Comparison of ENCODE assay signal across 26 cellular contexts in genomic region chr7:108316708-108317107, GRCh38.
"Had no signal": no experiment of that assay in that cellular context is flagged by ENCODE, and none has a peak within 500 bp of the region (broad histone marks: within the 10 kb centered on the region; RNA-seq: fewer than 3 reads in every experiment).

No MANE protein-coding gene starts in this region.

- H3K27me3 ChIP-seq: dorsolateral prefrontal cortex, esophagus squamous epithelium, gastrocnemius medialis, heart right ventricle, left lung had no signal

- ATAC-seq: effector memory CD8-positive, alpha-beta T cell; gastrocnemius medialis; heart right ventricle; left cardiac atrium; left lung; left ventricle myocardium superior; lower lobe of right lung; naive thymus-derived CD4-positive, alpha-beta T cell had no signal

- H3K27ac Mint-ChIP-seq: effector memory CD8-positive, alpha-beta T cell; endodermal cell; immature natural killer cell; memory B cell; naive thymus-derived CD4-positive, alpha-beta T cell had no signal

- H3K27me3 Mint-ChIP-seq: effector memory CD8-positive, alpha-beta T cell; memory B cell had no signal

- H3K4me1 Mint-ChIP-seq: immature natural killer cell; memory B cell; naive thymus-derived CD4-positive, alpha-beta T cell had no signal

- H3K4me1 ChIP-seq: gastrocnemius medialis, left lung, lower lobe of right lung had no signal

- DNase-seq: dermis blood vessel endothelial cell; dorsolateral prefrontal cortex; effector CD8-positive, alpha-beta T cell; effector memory CD8-positive, alpha-beta T cell; endodermal cell; esophagus squamous epithelium; foreskin fibroblast; foreskin melanocyte; gastrocnemius medialis; glutamatergic neuron; head of caudate nucleus; heart right ventricle; hippocampal formation; immature natural killer cell; islet precursor cell; kidney; kidney glomerular epithelial cell; left cardiac atrium; left lung; left ventricle myocardium superior; lower lobe of right lung; mesendoderm; midbrain; naive thymus-derived CD4-positive, alpha-beta T cell had no signal

- H3K4me3 Mint-ChIP-seq: effector memory CD8-positive, alpha-beta T cell; endodermal cell; immature natural killer cell; memory B cell; naive thymus-derived CD4-positive, alpha-beta T cell had no signal

- H3K36me3 ChIP-seq: esophagus squamous epithelium, gastrocnemius medialis, heart right ventricle, left lung, lower lobe of right lung had no signal

- H3K4me3 ChIP-seq: coronary artery, dorsolateral prefrontal cortex, esophagus squamous epithelium, gastrocnemius medialis, heart right ventricle, left lung, lower lobe of right lung had no signal

- H3K36me3 Mint-ChIP-seq: immature natural killer cell, memory B cell had no signal

- H3K9me3 ChIP-seq: esophagus squamous epithelium, gastrocnemius medialis, heart right ventricle, left lung, lower lobe of right lung had no signal

- H3K27ac ChIP-seq: coronary artery, dorsolateral prefrontal cortex, gastrocnemius medialis, heart right ventricle, left lung, lower lobe of right lung had no signal

- H3K9me3 Mint-ChIP-seq: effector memory CD8-positive, alpha-beta T cell; immature natural killer cell; memory B cell had no signal
